8 cellular contexts compared by ENCODE assay signal in genomic region chr16:66483689-66484452, GRCh38. TPM values are rescaled to one million over a fixed set of nuclear protein-coding genes. Genes with fewer than 3 reads are reported as not detected.
DNase-seq lines count a peak whose midpoint lies in the region; ATAC-seq, FAIRE-seq and TF ChIP-seq lines count a peak whose summit lies in the region.

No MANE protein-coding gene starts in this region.

- H4K20me1 ChIP-seq in endothelial cell of umbilical vein (replicated peaks; ENCODE audit: control insufficient read depth, extremely low read depth, insufficient read depth, low read length) = no peaks in the 10 kb centered on the region

- DNase-seq in AG08396 (ENCODE audit: low spot score) (peak; percentile 86), GM18507 (ENCODE audit: extremely low spot score, insufficient read length, low read depth) (peak; percentile 53), NT2/D1 (ENCODE audit: low read depth, low spot score) (peak; percentile 68), endothelial cell of umbilical vein (ENCODE audit: low read depth, low spot score) (peak; percentile 79), myocyte (ENCODE audit: low read depth) (peak; percentile 76)
- DNase-seq in activated CD8-positive, alpha-beta memory T cell treated with anti-CD3 and anti-CD28 coated beads, Interleukin-2, amount 50 U/mL, for 24 hours (ENCODE audit: extremely low read depth) = peak; percentile 43
- peak; percentile 60 for DNase-seq in stimulated activated CD8-positive, alpha-beta memory T cell treated with anti-CD3 and anti-CD28 coated beads, Interleukin-7, amount 100 ng/mL, for 24 hours (ENCODE audit: low read depth)

- no peaks in the 10 kb centered on the region for H3K79me2 ChIP-seq in endothelial cell of umbilical vein (ENCODE audit: control insufficient read depth, insufficient read depth, low read length)

- TF ChIP-seq POLR2A in endothelial cell of umbilical vein (IDR thresholded peaks at IDR 0.05; ENCODE audit: low read depth, low read length) = no peak

- H3K4me1 ChIP-seq in NT2/D1 (ENCODE audit: insufficient read depth, insufficient read length) (peaks cover 26% of the 10 kb centered on the region), endothelial cell of umbilical vein (ENCODE audit: control insufficient read depth, extremely low read depth, insufficient read depth, low read length) (peaks cover 2% of the 10 kb centered on the region)

- H3K9me3 ChIP-seq in NT2/D1 (ENCODE audit: insufficient read depth, low read length) (peaks cover 5% of the 10 kb centered on the region; the same call in 1 of the 2 replicates), endothelial cell of umbilical vein (replicated peaks; ENCODE audit: control insufficient read depth, insufficient read depth, low read length) (no peaks in the 10 kb centered on the region)

- no peaks in the 10 kb centered on the region for H3K9me1 ChIP-seq in endothelial cell of umbilical vein (replicated peaks; ENCODE audit: control insufficient read depth, extremely low read depth, insufficient read depth, low read length)

- H3K4me3 ChIP-seq in NT2/D1 (ENCODE audit: insufficient read length, low read depth) = no peak overlapping the region
- no peak overlapping the region for H3K4me3 ChIP-seq in endothelial cell of umbilical vein (replicated peaks in 1 of 3; ENCODE audit: insufficient read depth in 1 of 3, low read depth in 1 of 3, low read length in 3 of 3)

- peak; percentile 98 to 99 for TF ChIP-seq CTCF in endothelial cell of umbilical vein (IDR thresholded peaks at IDR 0.05; ENCODE audit: extremely low read depth in 1 of 2, insufficient read depth in 1 of 2, low read depth in 1 of 2, low read length in 2 of 2)

- H3K27me3 ChIP-seq in NT2/D1 (ENCODE audit: insufficient read depth, insufficient read length) (no peaks in the 10 kb centered on the region), endothelial cell of umbilical vein (ENCODE audit: control insufficient read depth in 2 of 2, insufficient read depth in 2 of 2, low read length in 2 of 2) (no peaks in the 10 kb centered on the region)

- dilution Hi-C loops in endothelial cell of umbilical vein (cut with MboI; ENCODE audit: extremely low pct_ligation_motif_present, low sequenced_read_pairs) = no loop called here

- no peak overlapping the region for H3K4me2 ChIP-seq in endothelial cell of umbilical vein (ENCODE audit: insufficient read depth, low read length)

- intact Hi-C loops in endothelial cell of umbilical vein (cut with micrococcal nuclease) = loop anchor here (1.0 to 5.0 kb wide), 5 partner anchors 31 to 208 kb away; no protein-coding TSS in a partner anchor

- H3K9ac ChIP-seq in NT2/D1 (ENCODE audit: insufficient read length, low read depth) (no peak overlapping the region), endothelial cell of umbilical vein (replicated peaks; ENCODE audit: extremely low read depth, insufficient read depth, low read length) (no peak overlapping the region)

- ATAC-seq in HG03442 (IDR thresholded peaks at IDR 0.05; ENCODE audit: unreplicated experiment) = peak; percentile 76

- no TSS peak for BruUV-seq in endothelial cell of umbilical vein (replicated peaks; lab: Mats Ljungman, UMichigan)

- H2AFZ ChIP-seq in endothelial cell of umbilical vein (ENCODE audit: low read depth, low read length) = no peak overlapping the region

- POLR2A ChIA-PET in endothelial cell of umbilical vein (lab: Charles Lee) = no interaction called here

- H3K27ac ChIP-seq in endothelial cell of umbilical vein (ENCODE audit: insufficient read depth, low read depth, low read length) = no peak overlapping the region

- CTCF ChIA-PET in endothelial cell of umbilical vein (lab: Charles Lee) = interaction anchor here (1.1 to 4.7 kb wide), 11 partner anchors 10 to 142 kb away, joined by 3 to 28 read pairs (median 5); no protein-coding TSS in a partner anchor

- no peaks in the 10 kb centered on the region for H3K36me3 ChIP-seq in NT2/D1 (ENCODE audit: insufficient read depth, insufficient read length, low read length)
- H3K36me3 ChIP-seq in endothelial cell of umbilical vein (ENCODE audit: control insufficient read depth in 2 of 2, extremely low read depth in 1 of 2, insufficient read depth in 2 of 2, low read length in 2 of 2) = no peaks in the 10 kb centered on the region

- FAIRE-seq in GM18507 (lab: Jason Lieb, UNC) (peak; percentile 71), endothelial cell of umbilical vein (lab: Jason Lieb, UNC) (peak; percentile 95)

TF ChIP-seq in endothelial cell of umbilical vein, 7 proteins besides CTCF, POLR2A, EP300 and RAD21:
- TF ChIP-seq EZH2 (IDR thresholded peaks at IDR 0.05; ENCODE audit: borderline replicate concordance, low read depth, low read length, severe bottlenecking) = no peak

RNA-seq across cellular contexts. Expression of gene BEAN1, which starts 56.8 kb away (rescaled TPM):
- total RNA-seq in endothelial cell of umbilical vein (not detected in 2 replicates), myocyte (15.3 and 19.1 TPM in 2 replicates)
- not detected in 2 replicates for polyA plus RNA-seq in endothelial cell of umbilical vein
- 0.03 TPM in 1 of 2 replicates, not detected in the other for polyA plus RNA-seq in endothelial cell of umbilical vein (2011; cell fraction: cytosol; rRNA removed)
- not detected in 2 replicates for polyA plus RNA-seq in endothelial cell of umbilical vein (2011; cell fraction: nucleus; rRNA removed)
- 0.21 TPM in 1 of 2 replicates, not detected in the other for polyA plus RNA-seq in endothelial cell of umbilical vein (2012)
- polyA minus RNA-seq in endothelial cell of umbilical vein = not detected in 2 replicates
- polyA minus RNA-seq in endothelial cell of umbilical vein (2011; cell fraction: cytosol; rRNA and poly(A)+ RNA removed) = not detected
- not detected in 2 replicates for polyA minus RNA-seq in endothelial cell of umbilical vein (2011; cell fraction: nucleus; rRNA and poly(A)+ RNA removed)
- 8.9 TPM for polyA plus RNA-seq in myocyte (2012)

Comparison
In these comparisons a context has a peak if more than half of its experiments do, and no peak if none do; other contexts are left out.
1. RNA of gene BEAN1, which starts 56.8 kb away (total RNA-seq): 15.3 to 19.1 TPM in myocyte; not detected in endothelial cell of umbilical vein; every median in the first group is over 10 times any median in the second.
2. Peak in every context shown above with its lines, with median percentiles within 50 percentile points of each other: DNase-seq.